ENCODE assay signal across 30 cellular contexts in the genomic region with DNA sequence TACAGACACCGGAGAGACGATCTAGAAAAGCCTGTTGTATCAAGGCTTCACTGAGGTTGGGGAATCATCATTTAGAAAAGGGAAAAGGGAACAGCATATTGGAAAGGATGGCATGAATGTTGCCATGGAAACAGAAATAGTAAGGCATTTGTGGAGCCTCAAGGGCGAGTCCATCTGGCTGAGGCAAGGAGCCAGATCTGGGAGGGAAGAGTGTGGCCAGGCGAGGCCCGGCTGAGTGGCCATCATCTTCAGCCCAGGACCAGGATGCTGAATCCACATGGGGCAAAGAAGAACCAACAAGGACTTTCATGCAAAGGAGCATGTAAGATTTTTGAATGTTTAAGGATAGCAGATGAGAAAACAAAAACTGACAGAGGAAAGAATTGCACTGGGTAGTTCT.
DNase-seq lines count a peak whose midpoint lies in the region; ATAC-seq and TF ChIP-seq lines count a peak whose summit lies in the region.
"Had no signal": no experiment of that assay in that cellular context is flagged by ENCODE, and none has a peak within 500 bp of the region (broad histone marks: within the 10 kb centered on the region; RNA-seq: fewer than 3 reads in every experiment).

No MANE protein-coding gene starts in this region.

- no peaks in the 10 kb centered on the region for H3K4me1 ChIP-seq in vagina
- H3K4me1 ChIP-seq: A549, lower lobe of right lung, upper lobe of right lung had no signal

- no peak for TF ChIP-seq POLR2A in vagina (IDR thresholded peaks at IDR 0.05)

- DNase-seq in NCI-H524 (lab: John Stamatoyannopoulos, UW) (peak; percentile 28 to 60), NCI-H524 treated with DMSO at 0.1 percent for 48 hours (lab: John Stamatoyannopoulos, UW) (no peak), globus pallidus (ENCODE audit: low spot score) (peak; percentile 16), vagina (ENCODE audit: extremely low spot score in 2 of 2) (no peak), mucosa of gallbladder (ENCODE audit: low spot score) (no peak)
- DNase-seq: activated CD4-positive, alpha-beta T cell treated with anti-CD3 and anti-CD28 coated beads, Interleukin-2, amount 10 ng/mL, durations not matched to agents 24 days and 14 days; activated CD8-positive, alpha-beta memory T cell treated with anti-CD3 and anti-CD28 coated beads for 24 hours; activated effector memory CD4-positive, alpha-beta T cell treated with anti-CD3 and anti-CD28 coated beads, Interleukin-2, amount 50 U/mL, for 16 hours; activated naive CD8-positive, alpha-beta T cell treated with anti-CD3 and anti-CD28 coated beads for 36 hours; activated T-cell treated with anti-CD3 and anti-CD28 coated beads for 4 hours; AML-193; CD4-positive, alpha-beta memory T cell; kidney glomerular epithelial cell; lower lobe of right lung; NCI-H1092; NCI-H187; NCI-H2171 treated with DMSO at 0.1 percent for 48 hours; NCI-H774; pancreas; Peyer's patch; SHP77 treated with DMSO at 0.1 percent for 48 hours; small intestine; stimulated activated naive CD4-positive, alpha-beta T cell; upper lobe of right lung; WERI-Rb-1 had no signal

- H3K27me3 ChIP-seq in vagina, result no peaks in the 10 kb centered on the region
- H3K27me3 ChIP-seq: ascending aorta, pancreas, Peyer's patch, upper lobe of right lung had no signal

- ATAC-seq in GM18867 (IDR thresholded peaks at IDR 0.05; ENCODE audit: unreplicated experiment) (no peak), GM18907 (IDR thresholded peaks at IDR 0.05; ENCODE audit: unreplicated experiment) (no peak)
- ATAC-seq: A549, lower lobe of right lung, pancreas, upper lobe of right lung had no signal

- H3K27ac ChIP-seq in angular gyrus (ENCODE audit: low read depth, low read length), result peak overlapping the region; percentile 72
- H3K27ac ChIP-seq in vagina, result no peak overlapping the region
- H3K27ac ChIP-seq: A549, ascending aorta, lower lobe of right lung, pancreas, Peyer's patch, upper lobe of right lung, WERI-Rb-1 had no signal

- no peak for TF ChIP-seq CTCF in vagina (IDR thresholded peaks at IDR 0.05)

- H3K36me3 ChIP-seq in vagina, result no peaks in the 10 kb centered on the region
- H3K36me3 ChIP-seq: lower lobe of right lung, pancreas, Peyer's patch, upper lobe of right lung, WERI-Rb-1 had no signal

- intact Hi-C loops in vagina (cut with DNase I), result no loop called here

- H3K9me3 ChIP-seq in vagina, result no peaks in the 10 kb centered on the region
- H3K9me3 ChIP-seq: A549, ascending aorta, lower lobe of right lung, pancreas, Peyer's patch, upper lobe of right lung had no signal

- no peak overlapping the region for H3K4me3 ChIP-seq in vagina
- H3K4me3 ChIP-seq: A549, ascending aorta, lower lobe of right lung, pancreas, Peyer's patch, upper lobe of right lung had no signal

Comparison
In these comparisons a context has a peak if more than half of its experiments do, and no peak if none do; other contexts are left out.
1. DNase-seq: peak in NCI-H524 (2 of 2) and globus pallidus (single experiment); none in NCI-H524 treated with DMSO at 0.1 percent for 48 hours (single experiment), vagina (0 of 2) and mucosa of gallbladder (single experiment).